Comparison of ENCODE assay signal across 7 cellular contexts in the genomic region with DNA sequence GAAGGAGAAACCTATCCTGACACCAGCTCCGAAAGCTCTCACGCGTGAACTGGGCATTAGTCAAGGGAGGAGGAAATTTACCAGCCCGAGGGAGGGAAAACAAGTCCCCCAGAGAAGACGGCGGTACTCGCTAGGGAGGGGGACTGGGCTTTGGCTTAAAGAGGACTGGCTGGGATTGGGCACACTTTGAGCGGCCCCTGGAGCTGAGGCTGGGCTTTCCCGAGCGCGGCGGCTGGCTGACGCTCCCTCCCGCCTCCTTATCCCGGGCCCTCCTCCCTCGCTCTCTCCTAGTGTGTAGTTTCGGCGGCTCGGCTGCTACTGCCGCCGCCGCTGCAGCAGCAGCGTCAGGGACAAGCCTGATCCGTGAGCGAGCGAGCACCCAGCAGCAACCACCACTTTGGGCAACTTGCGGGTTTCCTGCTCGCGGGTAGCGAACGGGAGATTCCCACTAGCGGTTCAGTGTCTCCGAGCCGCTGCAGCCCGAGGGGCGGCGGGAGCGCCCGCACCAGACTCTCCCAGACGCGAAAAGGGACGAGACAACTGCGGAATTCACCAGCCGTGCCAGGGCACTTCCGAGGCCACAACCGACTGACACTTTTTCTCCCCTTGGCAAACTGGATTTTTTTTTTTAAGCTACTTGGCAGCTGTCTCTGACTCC. TPM values are rescaled to one million over a fixed set of nuclear protein-coding genes. Genes with fewer than 3 reads are reported as not detected.
A peak's percentile ranks its signal among the peaks of the same experiment; 100 is the strongest.
DNase-seq lines count a peak whose midpoint lies in the region; ATAC-seq lines count a peak whose summit lies in the region.

No MANE protein-coding gene starts in this region.

- peak overlapping the region; percentile 37 for H4K8ac ChIP-seq in trophoblast cell (ENCODE audit: low read depth, low read length)

- H3K4me2 ChIP-seq in trophoblast cell (ENCODE audit: low read length) = peak overlapping the region; percentile 90

- H3K4me1 ChIP-seq in trophoblast cell (ENCODE audit: control insufficient read depth in 1 of 2, insufficient read depth in 2 of 2, low read length in 2 of 2) = peaks cover 11 to 14% of the 10 kb centered on the region in 2 experiments

- H3K4me3 Mint-ChIP-seq in activated naive CD8-positive, alpha-beta T cell treated with anti-CD3 and anti-CD28 coated beads, Interleukin-2, amount 10 ng/mL, durations not matched to agents 7 days and 5 days = no peak overlapping the region
- no peak overlapping the region for H3K4me3 Mint-ChIP-seq in stimulated activated memory B cell treated with anti-CD40 and anti-IgM and Interleukin-4, amounts not matched to agents 10 μg/mL and 1 μg/mL and 100 μg/mL, for 72 hours

- H2AK5ac ChIP-seq in trophoblast cell (ENCODE audit: low read length) = peak overlapping the region; percentile 22

- H3K14ac ChIP-seq in trophoblast cell (ENCODE audit: low read length) = peak overlapping the region; percentile 79

- H2BK5ac ChIP-seq in trophoblast cell (ENCODE audit: low read depth, low read length, poor library complexity) = peak overlapping the region; percentile 66

- H3K27ac ChIP-seq in trophoblast cell (ENCODE audit: low read depth, low read length) = peak overlapping the region; percentile 87

- DNase-seq in ELR (ENCODE audit: low read depth) = peak; percentile 77
- DNase-seq in LHCN-M2 (ENCODE audit: low read depth) = peak; percentile 67
- peak; percentile 33 for DNase-seq in activated naive CD8-positive, alpha-beta T cell treated with anti-CD3 and anti-CD28 coated beads, Interleukin-2, amount 10 ng/mL, durations not matched to agents 7 days and 5 days
- DNase-seq in left cardiac atrium = peak; percentile 67
- peak in 1 of 2 donors; percentile 7 for DNase-seq in trophoblast cell
- DNase-seq in NOMO-1 (lab: John Stamatoyannopoulos, UW; ENCODE audit: unreplicated experiment in 2 of 2) = no peak

- ATAC-seq in activated naive CD8-positive, alpha-beta T cell treated with anti-CD3 and anti-CD28 coated beads, Interleukin-2, amount 10 ng/mL, durations not matched to agents 7 days and 5 days (ENCODE audit: low read depth) = no peak
- ATAC-seq in left cardiac atrium = peak; percentile 53 to 71
- ATAC-seq in stimulated activated memory B cell treated with anti-CD40 and anti-IgM and Interleukin-4, amounts not matched to agents 10 μg/mL and 1 μg/mL and 100 μg/mL, for 72 hours = no peak

- peaks cover 1% of the 10 kb centered on the region for H3K9me3 Mint-ChIP-seq in activated naive CD8-positive, alpha-beta T cell treated with anti-CD3 and anti-CD28 coated beads, Interleukin-2, amount 10 ng/mL, durations not matched to agents 7 days and 5 days
- H3K9me3 Mint-ChIP-seq in stimulated activated memory B cell treated with anti-CD40 and anti-IgM and Interleukin-4, amounts not matched to agents 10 μg/mL and 1 μg/mL and 100 μg/mL, for 72 hours = no peaks in the 10 kb centered on the region

- H4K12ac ChIP-seq in trophoblast cell (ENCODE audit: low read depth, low read length) = peak overlapping the region; percentile 59

- H4K91ac ChIP-seq in trophoblast cell (ENCODE audit: low read depth, low read length) = peak overlapping the region; percentile 84

- H3K4me1 Mint-ChIP-seq in activated naive CD8-positive, alpha-beta T cell treated with anti-CD3 and anti-CD28 coated beads, Interleukin-2, amount 10 ng/mL, durations not matched to agents 7 days and 5 days = peaks cover 20% of the 10 kb centered on the region
- H3K4me1 Mint-ChIP-seq in stimulated activated memory B cell treated with anti-CD40 and anti-IgM and Interleukin-4, amounts not matched to agents 10 μg/mL and 1 μg/mL and 100 μg/mL, for 72 hours = peaks cover 19% of the 10 kb centered on the region

- H3K4me3 ChIP-seq in trophoblast cell (ENCODE audit: low read depth, low read length) = peak overlapping the region; percentile 76

- intact Hi-C loops in left cardiac atrium (cut with DNase I) = no loop called here

- H3K27me3 ChIP-seq in trophoblast cell (ENCODE audit: insufficient read depth, low read length) = peaks cover 10% of the 10 kb centered on the region

- H3K36me3 ChIP-seq in trophoblast cell (ENCODE audit: control insufficient read depth in 1 of 2, insufficient read depth in 2 of 2, low read length in 2 of 2) = peaks cover 15 to 22% of the 10 kb centered on the region in 2 experiments

- peak overlapping the region; percentile 39 for H2BK120ac ChIP-seq in trophoblast cell (ENCODE audit: insufficient read depth, low read length, poor library complexity)

- peaks cover 5% of the 10 kb centered on the region for H3K36me3 Mint-ChIP-seq in activated naive CD8-positive, alpha-beta T cell treated with anti-CD3 and anti-CD28 coated beads, Interleukin-2, amount 10 ng/mL, durations not matched to agents 7 days and 5 days
- no peaks in the 10 kb centered on the region for H3K36me3 Mint-ChIP-seq in stimulated activated memory B cell treated with anti-CD40 and anti-IgM and Interleukin-4, amounts not matched to agents 10 μg/mL and 1 μg/mL and 100 μg/mL, for 72 hours

- H3K27me3 Mint-ChIP-seq in activated naive CD8-positive, alpha-beta T cell treated with anti-CD3 and anti-CD28 coated beads, Interleukin-2, amount 10 ng/mL, durations not matched to agents 7 days and 5 days = peaks cover 45% of the 10 kb centered on the region
- peaks cover 62% of the 10 kb centered on the region for H3K27me3 Mint-ChIP-seq in stimulated activated memory B cell treated with anti-CD40 and anti-IgM and Interleukin-4, amounts not matched to agents 10 μg/mL and 1 μg/mL and 100 μg/mL, for 72 hours

- peaks cover 5% of the 10 kb centered on the region for H3K9me3 ChIP-seq in trophoblast cell (ENCODE audit: insufficient read depth, low read depth, low read length)

- peak overlapping the region; percentile 60 for H3K27ac Mint-ChIP-seq in activated naive CD8-positive, alpha-beta T cell treated with anti-CD3 and anti-CD28 coated beads, Interleukin-2, amount 10 ng/mL, durations not matched to agents 7 days and 5 days
- no peak overlapping the region for H3K27ac Mint-ChIP-seq in stimulated activated memory B cell treated with anti-CD40 and anti-IgM and Interleukin-4, amounts not matched to agents 10 μg/mL and 1 μg/mL and 100 μg/mL, for 72 hours

- no peak overlapping the region for H3K23ac ChIP-seq in trophoblast cell (ENCODE audit: low read length)

- peak overlapping the region; percentile 32 for H2BK12ac ChIP-seq in trophoblast cell (ENCODE audit: low read length)

- H3K79me1 ChIP-seq in trophoblast cell (ENCODE audit: low read length) = peaks cover 46% of the 10 kb centered on the region

- peak overlapping the region; percentile 43 for H2AFZ ChIP-seq in trophoblast cell (ENCODE audit: insufficient read depth, low read length, poor library complexity)

- peak overlapping the region; percentile 76 for H3K18ac ChIP-seq in trophoblast cell (ENCODE audit: low read length)

- WGBS in trophoblast cell (ENCODE audit: extremely low coverage, insufficient coverage, insufficient read length) = no CpG with 5 or more reads among the region's 46 CpGs

- H3K79me2 ChIP-seq in trophoblast cell (ENCODE audit: control insufficient read depth, insufficient read depth, low read length, poor library complexity) = peaks cover 32% of the 10 kb centered on the region

- peak overlapping the region; percentile 77 for H3K9ac ChIP-seq in trophoblast cell (ENCODE audit: low read length)

- POLR2A ChIA-PET in activated naive CD8-positive, alpha-beta T cell treated with anti-CD3 and anti-CD28 coated beads, Interleukin-2, amount 10 ng/mL, durations not matched to agents 7 days and 5 days (lab: Charles Lee) = no interaction called here

- peak overlapping the region; percentile 23 for H3K4ac ChIP-seq in trophoblast cell (ENCODE audit: low read depth, low read length)

RNA-seq across cellular contexts. Expression of gene PCDH7, which starts 0.7 kb away (rescaled TPM):
- 28.5 and 35.9 TPM in 2 replicates for total RNA-seq in LHCN-M2 (2014; rRNA removed)
- polyA plus RNA-seq in LHCN-M2 (2012) = 7.5 TPM
- total RNA-seq in activated naive CD8-positive, alpha-beta T cell treated with anti-CD3 and anti-CD28 coated beads, Interleukin-2, amount 10 ng/mL, durations not matched to agents 7 days and 5 days = not detected
- 10 to 100 TPM in 1 of 2 donors, 1 to 10 TPM in 1; 1.5 to 10.6 TPM for total RNA-seq in left cardiac atrium
- polyA plus RNA-seq in trophoblast cell (2013) = 28.5 and 30.7 TPM in 2 replicates

Comparison
In these comparisons a context has a peak if more than half of its experiments do, and no peak if none do; other contexts are left out.
1. DNase-seq: peak in ELR (single experiment), LHCN-M2 (single experiment), activated naive CD8-positive, alpha-beta T cell treated with anti-CD3 and anti-CD28 coated beads, Interleukin-2, amount 10 ng/mL, durations not matched to agents 7 days and 5 days (single experiment) and left cardiac atrium (single experiment); none in NOMO-1 (0 of 2).
2. ATAC-seq: peak in left cardiac atrium (2 of 2); none in activated naive CD8-positive, alpha-beta T cell treated with anti-CD3 and anti-CD28 coated beads, Interleukin-2, amount 10 ng/mL, durations not matched to agents 7 days and 5 days (single experiment) and stimulated activated memory B cell treated with anti-CD40 and anti-IgM and Interleukin-4, amounts not matched to agents 10 μg/mL and 1 μg/mL and 100 μg/mL, for 72 hours (single experiment).